Comparison of ENCODE assay signal across 11 cellular contexts in genomic region chr14:79161576-79161975, GRCh38.
DNase-seq lines count a peak whose midpoint lies in the region; ATAC-seq and TF ChIP-seq lines count a peak whose summit lies in the region.
"Had no signal": no experiment of that assay in that cellular context is flagged by ENCODE, and none has a peak within 500 bp of the region (broad histone marks: within the 10 kb centered on the region; RNA-seq: fewer than 3 reads in every experiment).

No MANE protein-coding gene starts in this region.

- H3K9me3 ChIP-seq in SJCRH30 (replicated peaks) (no peaks in the 10 kb centered on the region), neuronal stem cell (replicated peaks in 1 of 2; ENCODE audit: control insufficient read depth in 2 of 2, insufficient read depth in 1 of 2, low read depth in 1 of 2, low read length in 2 of 2) (no peaks in the 10 kb centered on the region)
- H3K9me3 ChIP-seq: SJSA1 had no signal

- no peak overlapping the region for H2BK12ac ChIP-seq in neuronal stem cell (ENCODE audit: low read length)

- no peak overlapping the region for H3K4me2 ChIP-seq in neuronal stem cell (ENCODE audit: insufficient read depth, low read length, poor library complexity, severe bottlenecking)

- H3K9ac ChIP-seq in neuronal stem cell (ENCODE audit: low read depth, low read length, poor library complexity) = no peak overlapping the region

- H3K79me1 ChIP-seq in neuronal stem cell (ENCODE audit: low read depth, low read length) = no peaks in the 10 kb centered on the region

- DNase-seq in H4 (ENCODE audit: low spot score) = peak; percentile 9
- DNase-seq in SJCRH30 = peak; percentile 6 to 24
- DNase-seq in fibroblast of pulmonary artery (ENCODE audit: low read depth) = peak; percentile 60
- DNase-seq in neuronal stem cell (ENCODE audit: low spot score) = peak; percentile 46
- no peak for DNase-seq in NCI-H69 (lab: John Stamatoyannopoulos, UW)
- DNase-seq in epidermal melanocyte (ENCODE audit: insufficient read length, low spot score) = no peak
- DNase-seq: activated CD4-positive, alpha-beta T cell treated with anti-CD3 and anti-CD28 coated beads, Interleukin-2, amount 10 ng/mL, durations not matched to agents 24 days and 14 days; NCI-H345 had no signal

- no peaks in the 10 kb centered on the region for H3K27me3 ChIP-seq in SJCRH30
- H3K27me3 ChIP-seq in neuronal stem cell (ENCODE audit: control insufficient read depth in 3 of 3, insufficient read depth in 3 of 3, low read depth in 1 of 3, low read length in 3 of 3) = no peaks in the 10 kb centered on the region
- H3K27me3 ChIP-seq: SJSA1 had no signal

- ATAC-seq in HG02885 (IDR thresholded peaks at IDR 0.05; ENCODE audit: poor library complexity, unreplicated experiment) = no peak

- no peak overlapping the region for H3K14ac ChIP-seq in neuronal stem cell (ENCODE audit: low read length)

- no peak overlapping the region for H2AFZ ChIP-seq in neuronal stem cell (ENCODE audit: low read length)

- no peak for TF ChIP-seq CTCF in fibroblast of pulmonary artery (IDR thresholded peaks at IDR 0.05; ENCODE audit: low read length, missing control alignments)

- H3K4ac ChIP-seq in neuronal stem cell (ENCODE audit: low read length) = no peak overlapping the region

- H2BK5ac ChIP-seq in neuronal stem cell (ENCODE audit: low read length) = no peak overlapping the region

- H3K27ac ChIP-seq in SJCRH30 = no peak overlapping the region
- no peak overlapping the region for H3K27ac ChIP-seq in neuronal stem cell (replicated peaks; ENCODE audit: low read length)
- H3K27ac ChIP-seq: epithelial cell of prostate, SJSA1 had no signal

- no peak overlapping the region for H3K23ac ChIP-seq in neuronal stem cell (ENCODE audit: low read depth, low read length, poor library complexity)

- no peaks in the 10 kb centered on the region for H3K36me3 ChIP-seq in SJCRH30
- H3K36me3 ChIP-seq in neuronal stem cell (replicated peaks in 1 of 2; ENCODE audit: control insufficient read depth in 2 of 2, insufficient read depth in 2 of 2, low read length in 2 of 2) = no peaks in the 10 kb centered on the region
- H3K36me3 ChIP-seq: SJSA1 had no signal

- no peak overlapping the region for H2BK15ac ChIP-seq in neuronal stem cell (ENCODE audit: low read length)

- H3K18ac ChIP-seq in neuronal stem cell (ENCODE audit: low read length) = no peak overlapping the region

- H4K8ac ChIP-seq in neuronal stem cell (ENCODE audit: low read depth, low read length) = no peak overlapping the region

- H2AK5ac ChIP-seq in neuronal stem cell (ENCODE audit: low read depth, low read length) = no peak overlapping the region

- no peak overlapping the region for H3K4me3 ChIP-seq in SJCRH30
- H3K4me3 ChIP-seq in fibroblast of pulmonary artery (replicated peaks; ENCODE audit: low read depth, low read length) = no peak overlapping the region
- no peak overlapping the region for H3K4me3 ChIP-seq in neuronal stem cell (ENCODE audit: low read length in 2 of 2)
- H3K4me3 ChIP-seq: SJSA1 had no signal

- no peak overlapping the region for H2BK120ac ChIP-seq in neuronal stem cell (ENCODE audit: low read depth, low read length)

- H3K4me1 ChIP-seq in SJCRH30 (no peaks in the 10 kb centered on the region), neuronal stem cell (ENCODE audit: control insufficient read depth in 2 of 2, insufficient read depth in 1 of 2, low read depth in 1 of 2, low read length in 2 of 2) (no peaks in the 10 kb centered on the region)
- H3K4me1 ChIP-seq: SJSA1 had no signal

- H4K91ac ChIP-seq in neuronal stem cell (ENCODE audit: low read depth, low read length, poor library complexity) = no peak overlapping the region

- WGBS in neuronal stem cell (ENCODE audit: extremely low coverage in 2 of 2, insufficient read length in 2 of 2, insufficient replicate concordance in 1 of 2), 2 donors = no CpG with 5 or more reads among the region's 7 CpGs

Comparison
In these comparisons a context has a peak if more than half of its experiments do, and no peak if none do; other contexts are left out.
1. DNase-seq: peak in H4 (single experiment), SJCRH30 (2 of 2), fibroblast of pulmonary artery (single experiment) and neuronal stem cell (single experiment); none in NCI-H69 (single experiment) and epidermal melanocyte (single experiment).